In the genomic region with DNA sequence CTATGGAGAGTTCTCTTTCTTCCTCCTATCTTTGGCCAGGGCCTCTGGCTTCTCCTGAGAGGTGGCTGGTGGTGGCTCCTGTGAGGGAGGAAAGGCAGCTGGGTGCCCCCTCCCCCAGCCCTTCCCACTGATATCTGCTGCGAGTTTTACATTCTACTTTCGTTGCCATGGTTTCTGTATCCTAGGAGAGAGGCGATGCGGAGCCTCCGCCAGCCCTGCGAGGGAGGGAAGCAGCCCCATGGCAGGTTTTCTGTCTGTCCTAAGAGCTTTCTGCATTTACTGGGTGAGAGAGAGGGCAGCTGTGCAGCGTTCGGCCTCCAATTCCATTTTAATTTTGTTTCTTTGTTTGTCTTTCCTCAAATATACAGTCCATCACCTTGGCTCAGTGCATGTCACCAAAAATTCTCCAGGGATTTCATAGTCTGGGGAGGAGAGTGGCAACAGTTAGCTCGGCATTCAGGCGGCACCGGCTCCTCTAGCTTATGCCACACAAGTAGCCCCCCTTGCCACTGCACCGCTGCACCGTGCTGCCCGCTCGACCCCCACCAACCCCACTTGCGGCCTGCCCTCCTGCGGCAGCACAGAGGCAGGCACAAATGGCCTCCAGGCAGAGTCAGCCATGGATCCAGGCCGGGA, we compare ENCODE assay signal across 9 cellular contexts. TPM values are rescaled to one million over a fixed set of nuclear protein-coding genes. Genes with fewer than 3 reads are reported as not detected.
DNase-seq lines count a peak whose midpoint lies in the region; ATAC-seq, FAIRE-seq and TF ChIP-seq lines count a peak whose summit lies in the region.
"Had no signal": no experiment of that assay in that cellular context is flagged by ENCODE, and none has a peak within 500 bp of the region (broad histone marks: within the 10 kb centered on the region; RNA-seq: fewer than 3 reads in every experiment).

No MANE protein-coding gene starts in this region.

- H4K20me1 ChIP-seq in astrocyte (ENCODE audit: insufficient read depth, low read length) = peaks cover 10% of the 10 kb centered on the region

- no peak overlapping the region for H3K4me3 ChIP-seq in astrocyte (ENCODE audit: insufficient read depth, low read depth, low read length)
- H3K4me3 ChIP-seq in liver (ENCODE audit: low read depth in 1 of 3, low read length in 3 of 3) = no peak overlapping the region
- H3K4me3 ChIP-seq: SK-N-MC had no signal

- H3K27ac Mint-ChIP-seq in astrocyte (ENCODE audit: unreplicated experiment) = peak overlapping the region; percentile 82

- peak overlapping the region; percentile 67 for H3K4me2 ChIP-seq in astrocyte (ENCODE audit: low read length)

- no peak for FAIRE-seq in astrocyte (lab: Jason Lieb, UNC)

- no peaks in the 10 kb centered on the region for H3K9me3 ChIP-seq in astrocyte (ENCODE audit: insufficient read depth, low read depth, low read length)
- H3K9me3 ChIP-seq in liver (ENCODE audit: control insufficient read depth in 4 of 4, low read length in 3 of 4) = no peaks in the 10 kb centered on the region

- peaks cover 55% of the 10 kb centered on the region for H3K4me1 ChIP-seq in astrocyte (ENCODE audit: insufficient read depth, low read length)
- H3K4me1 ChIP-seq in liver (ENCODE audit: control insufficient read depth in 4 of 4, insufficient read depth in 4 of 4, low read length in 3 of 4) = peaks cover 29 to 71% (median 58%) of the 10 kb centered on the region in 4 donors

- ATAC-seq in GM21717 (IDR thresholded peaks at IDR 0.05; ENCODE audit: unreplicated experiment) (peak; percentile 1), HG03025 (IDR thresholded peaks at IDR 0.05; ENCODE audit: low FRiP score, unreplicated experiment) (no peak), GM18520 (IDR thresholded peaks at IDR 0.05; ENCODE audit: unreplicated experiment) (no peak)

- H3K27ac ChIP-seq in astrocyte (ENCODE audit: low read depth, low read length) = no peak overlapping the region
- peak overlapping the region; percentile 74 to 90 for H3K27ac ChIP-seq in liver (ENCODE audit: low read depth in 1 of 2, low read length in 2 of 2)
- peak overlapping the region; percentile 96 for H3K27ac ChIP-seq in substantia nigra (ENCODE audit: low read depth, low read length, poor library complexity, severe bottlenecking)
- H3K27ac ChIP-seq: SK-N-MC had no signal

- H3K79me2 ChIP-seq in astrocyte (ENCODE audit: insufficient read depth, low read length) = no peaks in the 10 kb centered on the region

- no peak overlapping the region for H2AFZ ChIP-seq in astrocyte (ENCODE audit: low read depth, low read length)

- H3K9me3 Mint-ChIP-seq in astrocyte (ENCODE audit: unreplicated experiment) = no peaks in the 10 kb centered on the region

- no peak for TF ChIP-seq CTCF in astrocyte (IDR thresholded peaks at IDR 0.05; ENCODE audit: insufficient read depth, low read depth, low read length)
- TF ChIP-seq CTCF in liver (IDR thresholded peaks at IDR 0.05; ENCODE audit: low read depth, low read length, missing input control) = no peak

- no peak overlapping the region for H3K4me3 Mint-ChIP-seq in astrocyte (ENCODE audit: unreplicated experiment)

- 65% methylated on average over 18 of the region's 18 CpGs for WGBS in liver

- no peaks in the 10 kb centered on the region for H3K27me3 ChIP-seq in astrocyte (ENCODE audit: insufficient read depth, low read length)
- H3K27me3 ChIP-seq in liver (ENCODE audit: control insufficient read depth in 4 of 4, insufficient read depth in 4 of 4, low read length in 3 of 4) = no peaks in the 10 kb centered on the region

- peaks cover 5% of the 10 kb centered on the region for H3K36me3 Mint-ChIP-seq in astrocyte (ENCODE audit: low read depth, unreplicated experiment)

- H3K4me1 Mint-ChIP-seq in astrocyte (ENCODE audit: low read depth, unreplicated experiment) = peaks cover 36% of the 10 kb centered on the region

- H3K9ac ChIP-seq in astrocyte (ENCODE audit: low read length) (peak overlapping the region; percentile 59), liver (ENCODE audit: low read depth in 1 of 2, low read length in 2 of 2) (no peak overlapping the region)

- DNase-seq in NCI-H2081 treated with DMSO at 0.1 percent for 48 hours (lab: John Stamatoyannopoulos, UW) (peak; percentile 66), astrocyte (ENCODE audit: low read depth) (peak; percentile 72), substantia nigra (lab: John Stamatoyannopoulos, UW) (peak in 8 of 49 donors; percentile 15 to 55 (median 36)), NCI-H2029 (lab: John Stamatoyannopoulos, UW) (no peak)

- H3K36me3 ChIP-seq in astrocyte (ENCODE audit: insufficient read depth, low read length) = peaks cover 22% of the 10 kb centered on the region
- peaks cover 0 to 12% (median 9%) of the 10 kb centered on the region in 4 donors for H3K36me3 ChIP-seq in liver (ENCODE audit: control insufficient read depth in 4 of 4, insufficient read depth in 3 of 4, low read depth in 1 of 4, low read length in 3 of 4)

- TF ChIP-seq RAD21 in liver (IDR thresholded peaks at IDR 0.05) = no peak

- no peaks in the 10 kb centered on the region for H3K27me3 Mint-ChIP-seq in astrocyte (ENCODE audit: low read depth, unreplicated experiment)

TF ChIP-seq in liver, 16 proteins besides CTCF, POLR2A, EP300 and RAD21:
- TF ChIP-seq, protein P1, sequence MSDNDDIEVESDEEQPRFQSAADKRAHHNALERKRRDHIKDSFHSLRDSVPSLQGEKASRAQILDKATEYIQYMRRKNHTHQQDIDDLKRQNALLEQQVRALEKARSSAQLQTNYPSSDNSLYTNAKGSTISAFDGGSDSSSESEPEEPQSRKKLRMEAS (IDR thresholded peaks at IDR 0.05) = no peak
- TF ChIP-seq TAF1 (conservative IDR thresholded peaks at IDR 0.05) = no peak
- TF ChIP-seq FOXA2 (IDR thresholded peaks at IDR 0.05) = no peak
- no peak for TF ChIP-seq SP1 (IDR thresholded peaks at IDR 0.05)
- no peak for TF ChIP-seq FOXA1 (IDR thresholded peaks at IDR 0.05)
- no peak for TF ChIP-seq ZBTB33 (IDR thresholded peaks at IDR 0.05)
- no peak for TF ChIP-seq HNF4A (conservative IDR thresholded peaks at IDR 0.05)
- TF ChIP-seq YY1 (IDR thresholded peaks at IDR 0.05) = no peak
- no peak for TF ChIP-seq HNF4G (IDR thresholded peaks at IDR 0.05)
- no peak for TF ChIP-seq NR2F2 (IDR thresholded peaks at IDR 0.05)
- no peak for TF ChIP-seq RXRA (IDR thresholded peaks at IDR 0.05)
- no peak for TF ChIP-seq GABPA (IDR thresholded peaks at IDR 0.05 in 1 of 2, conservative IDR thresholded peaks at IDR 0.05 in 1 of 2)
- TF ChIP-seq ATF3 (IDR thresholded peaks at IDR 0.05) = no peak
- TF ChIP-seq REST (IDR thresholded peaks at IDR 0.05) = no peak
- no peak for TF ChIP-seq EGR1 (IDR thresholded peaks at IDR 0.05; ENCODE audit: low read depth in 2 of 2)
- TF ChIP-seq JUND (IDR thresholded peaks at IDR 0.05) = no peak

RNA-seq across cellular contexts. Expression of gene DNAJB12, which starts 20.4 kb away (rescaled TPM):
- 24.3 and 24.8 TPM in 2 replicates for total RNA-seq in astrocyte
- total RNA-seq in liver = 10 to 100 TPM; 17.5 to 22.0 TPM
- 10 to 100 TPM; 15.9 to 20.3 TPM for polyA plus RNA-seq in liver
